In genomic region chr10:14186245-14186644, GRCh38 we compare ENCODE assay signal across 7 cellular contexts.
DNase-seq lines count a peak whose midpoint lies in the region; ATAC-seq, FAIRE-seq and TF ChIP-seq lines count a peak whose summit lies in the region.

No MANE protein-coding gene starts in this region.

- H2AFZ ChIP-seq in HCT116 (ENCODE audit: low read depth, low read length, poor library complexity, severe bottlenecking), result no peak overlapping the region

- peaks cover 19% of the 10 kb centered on the region for H3K4me1 ChIP-seq in CD8-positive, alpha-beta T cell (ENCODE audit: insufficient read depth, low read length)
- no peaks in the 10 kb centered on the region for H3K4me1 ChIP-seq in HCT116 (ENCODE audit: control insufficient read depth in 1 of 2, insufficient read depth in 2 of 2, low read length in 2 of 2)

- H3K27ac Mint-ChIP-seq in CD8-positive, alpha-beta T cell, result peak overlapping the region; percentile 55

- no peaks in the 10 kb centered on the region for H3K9me2 ChIP-seq in HCT116 (ENCODE audit: insufficient read depth)

- ATAC-seq in CD8-positive, alpha-beta T cell, result no peak
- ATAC-seq in HCT116 (peak; percentile 73), GM18498 (IDR thresholded peaks at IDR 0.05; ENCODE audit: unreplicated experiment) (no peak)

- H3K36me3 Mint-ChIP-seq in CD8-positive, alpha-beta T cell, result no peaks in the 10 kb centered on the region

- no peak for DNase-seq in CD8-positive, alpha-beta T cell
- no peak for DNase-seq in HCT116 (ENCODE audit: low read depth, low spot score)
- DNase-seq in SW480 (ENCODE audit: low spot score), result peak; percentile 43
- peak; percentile 22 for DNase-seq in iris pigment epithelial cell (ENCODE audit: low read depth)
- no peak for DNase-seq in activated gamma-delta T cell (lab: John Stamatoyannopoulos, UW)
- no peak for DNase-seq in urothelium cell line (ENCODE audit: low spot score)

- no peaks in the 10 kb centered on the region for H3K36me3 ChIP-seq in CD8-positive, alpha-beta T cell (ENCODE audit: insufficient read depth, low read length)
- no peaks in the 10 kb centered on the region for H3K36me3 ChIP-seq in HCT116 (ENCODE audit: control insufficient read depth in 1 of 2, insufficient read depth in 2 of 2, low read length in 2 of 2)

- H3K9ac ChIP-seq in HCT116 (ENCODE audit: low read length), result no peak overlapping the region

- H3K4me2 ChIP-seq in HCT116 (ENCODE audit: low read length), result no peak overlapping the region

- peak; percentile 28; the same call in 1 of the 2 replicates for TF ChIP-seq RAD21 in HCT116 (IDR thresholded peaks at IDR 0.05; ENCODE audit: low read depth)

- BruUV-seq in HCT116 (replicated peaks; lab: Mats Ljungman, UMichigan), result no TSS peak

- no peak overlapping the region for H3K27ac ChIP-seq in CD8-positive, alpha-beta T cell (ENCODE audit: low read depth, low read length)
- H3K27ac ChIP-seq in HCT116 (ENCODE audit: low read depth, low read length), result no peak overlapping the region

- no peaks in the 10 kb centered on the region for H3K9me3 Mint-ChIP-seq in CD8-positive, alpha-beta T cell

- TF ChIP-seq POLR2A in HCT116 (IDR thresholded peaks at IDR 0.05; ENCODE audit: borderline replicate concordance, extremely low read depth, insufficient read depth, insufficient read length), result no peak

- H3K4me3 Mint-ChIP-seq in CD8-positive, alpha-beta T cell, result no peak overlapping the region

- RAD21 ChIA-PET in HCT116 (lab: Charles Lee; ENCODE audit: low non-redundant PET in 1 of 2, low total read pairs in 2 of 2, uncharacterized antibody in 2 of 2, unreplicated experiment in 2 of 2), result no interaction called here

- CTCF ChIA-PET in CD8-positive, alpha-beta T cell (lab: Charles Lee), result interaction anchor here (1.1 to 2.6 kb wide), 2 partner anchors 11 to 399 kb away, joined by 3 to 20 read pairs; no protein-coding TSS in a partner anchor
- CTCF ChIA-PET in HCT116 (lab: Charles Lee), result interaction anchor here (1.0 to 4.1 kb wide), 6 partner anchors 9 to 292 kb away, joined by 3 to 40 read pairs (median 4); no protein-coding TSS in a partner anchor

- no peaks in the 10 kb centered on the region for H4K20me1 ChIP-seq in HCT116 (ENCODE audit: insufficient read depth)

- POLR2A ChIA-PET in CD8-positive, alpha-beta T cell (lab: Charles Lee), result interaction anchor here (1.3 kb wide), 1 partner anchor 10 kb away, joined by 4 read pairs; no protein-coding TSS in a partner anchor
- POLR2A ChIA-PET in HCT116 (lab: Charles Lee), result interaction anchor here (0.6 to 1.8 kb wide), 5 partner anchors 10 to 295 kb away, joined by 3 to 11 read pairs (median 4); no protein-coding TSS in a partner anchor

- no peaks in the 10 kb centered on the region for H3K9me3 ChIP-seq in CD8-positive, alpha-beta T cell (ENCODE audit: low read length)
- no peaks in the 10 kb centered on the region for H3K9me3 ChIP-seq in HCT116 (ENCODE audit: control insufficient read depth in 1 of 2, insufficient read depth in 1 of 2, low read depth in 1 of 2, low read length in 2 of 2)

- peaks cover 14% of the 10 kb centered on the region for H3K27me3 Mint-ChIP-seq in CD8-positive, alpha-beta T cell (ENCODE audit: low read depth)

- FAIRE-seq in urothelium cell line (lab: Jason Lieb, UNC), result no peak

- no peaks in the 10 kb centered on the region for H3K79me2 ChIP-seq in HCT116 (ENCODE audit: insufficient read depth, low read length)

- TF ChIP-seq CTCF in CD8-positive, alpha-beta T cell (IDR thresholded peaks at IDR 0.05), result no peak
- peak; percentile 17 to 54 (median 54); a peak in 5 of 6 replicates for TF ChIP-seq CTCF in HCT116 (IDR thresholded peaks at IDR 0.05 in 2 of 3, conservative IDR thresholded peaks at IDR 0.05 in 1 of 3; ENCODE audit: borderline replicate concordance in 1 of 3, insufficient read depth in 1 of 3, low read depth in 2 of 3, low read length in 2 of 3)

- peaks cover 4% of the 10 kb centered on the region for H3K27me3 ChIP-seq in CD8-positive, alpha-beta T cell (ENCODE audit: insufficient read depth, low read length)
- peaks cover 43% of the 10 kb centered on the region for H3K27me3 ChIP-seq in HCT116 (ENCODE audit: insufficient read depth, low read length)

- intact Hi-C loops in CD8-positive, alpha-beta T cell (cut with DNase I, micrococcal nuclease), result no loop called here
- intact Hi-C loops in HCT116 (cut with micrococcal nuclease), result loop anchor here (10.0 kb wide), 1 partner anchor 401 kb away; no protein-coding TSS in a partner anchor

- H3K4me1 Mint-ChIP-seq in CD8-positive, alpha-beta T cell (ENCODE audit: low read depth), result peaks cover 25% of the 10 kb centered on the region

- H3K4me3 ChIP-seq in CD8-positive, alpha-beta T cell (ENCODE audit: low read depth, low read length), result no peak overlapping the region
- H3K4me3 ChIP-seq in HCT116 (replicated peaks in 1 of 2; ENCODE audit: low read depth in 1 of 2, low read length in 2 of 2), result no peak overlapping the region

TF ChIP-seq in HCT116, 20 proteins besides CTCF, POLR2A, EP300 and RAD21:
- TF ChIP-seq ZNF274 (IDR thresholded peaks at IDR 0.05; ENCODE audit: low read depth, low read length) (no peak), EGR1 (IDR thresholded peaks at IDR 0.05; ENCODE audit: low read depth) (no peak), EZH2 (IDR thresholded peaks at IDR 0.05) (no peak), TCF7L2 (IDR thresholded peaks at IDR 0.05; ENCODE audit: borderline replicate concordance, extremely low read depth, insufficient read depth, insufficient read length) (no peak)

Comparison
In these comparisons a context has a peak if more than half of its experiments do, and no peak if none do; other contexts are left out.
1. DNase-seq: peak in SW480 (single experiment) and iris pigment epithelial cell (single experiment); none in CD8-positive, alpha-beta T cell (0 of 7), HCT116 (single experiment), activated gamma-delta T cell (single experiment) and urothelium cell line (single experiment).